ENCODE assay signal across 15 cellular contexts in genomic region chr1:91556556-91556955, GRCh38. TPM values are rescaled to one million over a fixed set of nuclear protein-coding genes. Genes with fewer than 3 reads are reported as not detected.
DNase-seq lines count a peak whose midpoint lies in the region; ATAC-seq lines count a peak whose summit lies in the region.
"Had no signal": no experiment of that assay in that cellular context is flagged by ENCODE, and none has a peak within 500 bp of the region (broad histone marks: within the 10 kb centered on the region; RNA-seq: fewer than 3 reads in every experiment).

No MANE protein-coding gene starts in this region.

- peak overlapping the region in 7 of 11 experiments; percentile 53 to 84 (median 71); a peak in 12 of 22 replicates for H3K4me2 ChIP-seq in BLaER1 treated with 17β-estradiol and CSF1 and Interleukin-3, amounts not matched to agents 10 nM and 100 nM
- H3K4me2 ChIP-seq in GM23248 (ENCODE audit: unreplicated experiment): peak overlapping the region; percentile 19
- H3K4me2 ChIP-seq in mesendoderm (ENCODE audit: low read length): no peak overlapping the region

- H3K79me1 ChIP-seq in mesendoderm (ENCODE audit: low read length): no peaks in the 10 kb centered on the region

- H2BK5ac ChIP-seq in mesendoderm (ENCODE audit: low read length): no peak overlapping the region

- H4K8ac ChIP-seq in mesendoderm (ENCODE audit: low read depth, low read length): no peak overlapping the region

- ATAC-seq in activated T-helper 17 cell treated with anti-CD3 and anti-CD28 coated beads, Interleukin-2, amount 50 U/mL, for 72 hours (replicated peaks): peak; percentile 1

- H3K9me2 ChIP-seq in GM23248 (ENCODE audit: insufficient read depth): no peaks in the 10 kb centered on the region

- H3K27ac Mint-ChIP-seq in activated T-helper 17 cell treated with anti-CD3 and anti-CD28 coated beads, Interleukin-2, amount 50 U/mL, for 72 hours: peak overlapping the region; percentile 86

- H3K36me3 ChIP-seq in BLaER1 treated with 17β-estradiol and CSF1 and Interleukin-3, amounts not matched to agents 10 nM and 100 nM: no peaks in the 10 kb centered on the region
- H3K36me3 ChIP-seq in GM23248 (ENCODE audit: low read depth) (no peaks in the 10 kb centered on the region), mesendoderm (ENCODE audit: control insufficient read depth, insufficient read depth, low read length) (no peaks in the 10 kb centered on the region)

- H2AFZ ChIP-seq in GM23248: no peak overlapping the region

- H3K4me1 Mint-ChIP-seq in activated T-helper 17 cell treated with anti-CD3 and anti-CD28 coated beads, Interleukin-2, amount 50 U/mL, for 72 hours: peaks cover 55% of the 10 kb centered on the region

- DNase-seq in GM23248 (no peak), mesendoderm (no peak), NCI-H526 (lab: John Stamatoyannopoulos, UW) (no peak), KBM-7 (no peak), HT-29 (ENCODE audit: low spot score) (no peak)
- no peak for DNase-seq in stimulated activated naive CD4-positive, alpha-beta T cell treated with Interleukin-2 at 50 U/mL for 16 hours (lab: John Stamatoyannopoulos, UW)
- DNase-seq: GDM1, midbrain, NCI-H1105 treated with DMSO at 0.1 percent for 48 hours, NCI-H748 treated with DMSO at 0.1 percent for 48 hours, SHP77 treated with DMSO at 0.1 percent for 48 hours, substantia nigra had no signal

- no peaks in the 10 kb centered on the region for H4K20me1 ChIP-seq in BLaER1 treated with 17β-estradiol and CSF1 and Interleukin-3, amounts not matched to agents 10 nM and 100 nM
- no peaks in the 10 kb centered on the region for H4K20me1 ChIP-seq in GM23248 (ENCODE audit: insufficient read depth)

- peaks cover 0 to 12% (median 0%) of the 10 kb centered on the region in 11 experiments; a peak in 3 of 22 replicates for H3K9me3 ChIP-seq in BLaER1 treated with 17β-estradiol and CSF1 and Interleukin-3, amounts not matched to agents 10 nM and 100 nM (replicated peaks in 1 of 11)
- H3K9me3 ChIP-seq in GM23248 (ENCODE audit: low read depth): no peaks in the 10 kb centered on the region

- H3K27me3 Mint-ChIP-seq in activated T-helper 17 cell treated with anti-CD3 and anti-CD28 coated beads, Interleukin-2, amount 50 U/mL, for 72 hours: no peaks in the 10 kb centered on the region

- WGBS in GM23248 (ENCODE audit: low coverage in 1 of 2, low lambda C conversion rate in 2 of 2, missing lambda C conversion rate in 2 of 2), 2 experiments: 93 to 96% methylated on average over 2 of the region's 2 CpGs
- no CpG with 5 or more reads among the region's 2 CpGs for WGBS in mesendoderm (ENCODE audit: extremely low coverage, insufficient coverage, low lambda C conversion rate)

- peaks cover 30 to 44% (median 36%) of the 10 kb centered on the region in 10 experiments for H3K4me1 ChIP-seq in BLaER1 treated with 17β-estradiol and CSF1 and Interleukin-3, amounts not matched to agents 10 nM and 100 nM
- H3K4me1 ChIP-seq in GM23248 (ENCODE audit: insufficient read depth): peaks cover 43% of the 10 kb centered on the region
- H3K4me1 ChIP-seq in mesendoderm (ENCODE audit: control insufficient read depth, low read depth, low read length): no peaks in the 10 kb centered on the region

- no peak overlapping the region for H3K23ac ChIP-seq in mesendoderm (ENCODE audit: low read length)

- H3K56ac ChIP-seq in mesendoderm (ENCODE audit: low read length): no peak overlapping the region

- H3K18ac ChIP-seq in mesendoderm (ENCODE audit: low read length): no peak overlapping the region

- H3F3A ChIP-seq in GM23248 (ENCODE audit: insufficient read depth): peaks cover 28% of the 10 kb centered on the region

- peak overlapping the region in 1 of 11 experiments; percentile 19; a peak in 2 of 22 replicates for H3K27ac ChIP-seq in BLaER1 treated with 17β-estradiol and CSF1 and Interleukin-3, amounts not matched to agents 10 nM and 100 nM
- H3K27ac ChIP-seq in GM23248: peak overlapping the region; percentile 86
- no peak overlapping the region for H3K27ac ChIP-seq in mesendoderm (ENCODE audit: low read depth, low read length)

- in situ Hi-C loops in GM23248 (cut with MboI) (no loop called here), KBM-7 (cut with MboI; ENCODE audit: low pct_unique_long_range_greater_than_20kb, low sequenced_read_pairs) (no loop called here)

- no peak overlapping the region for H3K4me3 ChIP-seq in BLaER1 treated with 17β-estradiol and CSF1 and Interleukin-3, amounts not matched to agents 10 nM and 100 nM
- H3K4me3 ChIP-seq in GM23248 (no peak overlapping the region), mesendoderm (ENCODE audit: low read length) (no peak overlapping the region)

- H2BK15ac ChIP-seq in mesendoderm (replicated peaks; ENCODE audit: low read depth): no peak overlapping the region

- H3K79me2 ChIP-seq in GM23248 (ENCODE audit: insufficient read depth) (no peaks in the 10 kb centered on the region), mesendoderm (ENCODE audit: control insufficient read depth, insufficient read depth, low read length) (no peaks in the 10 kb centered on the region)

- H3K9me3 Mint-ChIP-seq in activated T-helper 17 cell treated with anti-CD3 and anti-CD28 coated beads, Interleukin-2, amount 50 U/mL, for 72 hours: no peaks in the 10 kb centered on the region
- H3K9me3 Mint-ChIP-seq: CD14-positive monocyte had no signal

- no peak overlapping the region for H3K9ac ChIP-seq in BLaER1 treated with 17β-estradiol and CSF1 and Interleukin-3, amounts not matched to agents 10 nM and 100 nM
- H3K9ac ChIP-seq in GM23248 (peak overlapping the region; percentile 35; the same call in 1 of the 2 replicates), mesendoderm (ENCODE audit: low read length) (no peak overlapping the region)

- no peaks in the 10 kb centered on the region for H3K36me3 Mint-ChIP-seq in activated T-helper 17 cell treated with anti-CD3 and anti-CD28 coated beads, Interleukin-2, amount 50 U/mL, for 72 hours (ENCODE audit: low read depth)
- H3K36me3 Mint-ChIP-seq: CD14-positive monocyte had no signal

- no peaks in the 10 kb centered on the region for H3K27me3 ChIP-seq in BLaER1 treated with 17β-estradiol and CSF1 and Interleukin-3, amounts not matched to agents 10 nM and 100 nM
- H3K27me3 ChIP-seq in GM23248 (replicated peaks; ENCODE audit: insufficient read depth) (no peaks in the 10 kb centered on the region), mesendoderm (ENCODE audit: insufficient read depth, low read length, poor library complexity) (no peaks in the 10 kb centered on the region)

- no peak overlapping the region for H3K4ac ChIP-seq in mesendoderm (ENCODE audit: low read depth, low read length)

- peak overlapping the region; percentile 27 for H2AK5ac ChIP-seq in mesendoderm (ENCODE audit: low read length)

- H2BK120ac ChIP-seq in mesendoderm (ENCODE audit: low read depth, low read length): no peak overlapping the region

- no peak overlapping the region for H4K5ac ChIP-seq in mesendoderm (ENCODE audit: low read length)

- H3K4me3 Mint-ChIP-seq in activated T-helper 17 cell treated with anti-CD3 and anti-CD28 coated beads, Interleukin-2, amount 50 U/mL, for 72 hours: peak overlapping the region; percentile 69
- H3K4me3 Mint-ChIP-seq: CD14-positive monocyte had no signal

RNA-seq across cellular contexts. Expression of gene CDC7, which starts 55.9 kb away (rescaled TPM):
- total RNA-seq in GM23248 (2014; rRNA removed; shearing (Covaris generic)): 3.0 and 3.5 TPM in 2 replicates
- polyA plus RNA-seq in GM23248 (2016; fragmentation: Nextera tagmentation; extraction: Ambion mirVana): 3.7 and 4.7 TPM in 2 replicates
- total RNA-seq in activated T-helper 17 cell treated with anti-CD3 and anti-CD28 coated beads, Interleukin-2, amount 50 U/mL, for 72 hours: 10 to 100 TPM; 24.4 to 27.2 TPM
- polyA plus RNA-seq in mesendoderm (2013, experiment 1 of 2): 25.9 TPM
- 25.5 TPM for polyA plus RNA-seq in mesendoderm (2013, experiment 2 of 2)
- 6.0 and 6.6 TPM in 2 replicates for total RNA-seq in HT-29 (2014; rRNA removed; shearing (Covaris generic))
